In genomic region chrX:71994601-71995000, GRCh38 we compare ENCODE assay signal across 23 cellular contexts.
DNase-seq lines count a peak whose midpoint lies in the region; ATAC-seq and TF ChIP-seq lines count a peak whose summit lies in the region.
"Had no signal": no experiment of that assay in that cellular context is flagged by ENCODE, and none has a peak within 500 bp of the region (broad histone marks: within the 10 kb centered on the region; RNA-seq: fewer than 3 reads in every experiment).

No MANE protein-coding gene starts in this region.

- H3K27me3 Mint-ChIP-seq in central memory CD8-positive, alpha-beta T cell: no peaks in the 10 kb centered on the region
- no peaks in the 10 kb centered on the region for H3K27me3 Mint-ChIP-seq in glutamatergic neuron (ENCODE audit: unreplicated experiment)
- H3K27me3 Mint-ChIP-seq: CD4-positive, alpha-beta T cell had no signal

- H3K27me3 ChIP-seq in GM23248 (replicated peaks; ENCODE audit: insufficient read depth): no peaks in the 10 kb centered on the region
- H3K27me3 ChIP-seq in lung (ENCODE audit: control insufficient read depth, insufficient read depth): no peaks in the 10 kb centered on the region
- no peaks in the 10 kb centered on the region for H3K27me3 ChIP-seq in PC-9 (ENCODE audit: insufficient read depth, low read depth)

- H2AFZ ChIP-seq in GM23248 (no peak overlapping the region), PC-9 (no peak overlapping the region)

- H3K4me1 ChIP-seq in GM23248 (ENCODE audit: insufficient read depth) (no peaks in the 10 kb centered on the region; the same call in 1 of the 2 replicates), lung (ENCODE audit: control insufficient read depth in 2 of 2, insufficient read depth in 2 of 2, low read length in 2 of 2) (no peaks in the 10 kb centered on the region), PC-9 (replicated peaks; ENCODE audit: insufficient read depth) (no peaks in the 10 kb centered on the region)

- CTCF ChIA-PET in PC-9 (lab: Charles Lee): no interaction called here

- H3K4me2 ChIP-seq in GM23248 (ENCODE audit: unreplicated experiment) (no peak overlapping the region), PC-9 (no peak overlapping the region)
- H3K4me2 ChIP-seq: BLaER1 had no signal

- WGBS in GM23248 (ENCODE audit: low coverage in 1 of 2, low lambda C conversion rate in 2 of 2, missing lambda C conversion rate in 2 of 2), 2 experiments: 76% methylated on average over 2 of the region's 2 CpGs; no CpG with 5 or more reads in 1 of the 2 experiments
- whole genome bisulfite sequencing in lung, 2 donors: 74 to 100% methylated on average over 2 of the region's 2 CpGs

- H3K79me2 ChIP-seq in GM23248 (ENCODE audit: insufficient read depth) (no peaks in the 10 kb centered on the region), PC-9 (ENCODE audit: low read depth) (no peaks in the 10 kb centered on the region)

- H3K9ac ChIP-seq in GM23248: no peak overlapping the region
- H3K9ac ChIP-seq: BLaER1 had no signal

- H3F3A ChIP-seq in GM23248 (ENCODE audit: insufficient read depth) (no peaks in the 10 kb centered on the region), PC-9 (ENCODE audit: insufficient read depth, low read depth) (no peaks in the 10 kb centered on the region)

- in situ Hi-C loops in GM23248 (cut with MboI): no loop called here

- ATAC-seq in central memory CD8-positive, alpha-beta T cell (replicated peaks; ENCODE audit: extremely low read depth, poor library complexity, severe bottlenecking): no peak
- no peak for ATAC-seq in lung (ENCODE audit: insufficient read depth, low FRiP score)

- H3K27ac Mint-ChIP-seq in central memory CD8-positive, alpha-beta T cell (ENCODE audit: low read depth): peak overlapping the region; percentile 89
- no peak overlapping the region for H3K27ac Mint-ChIP-seq in glutamatergic neuron (ENCODE audit: unreplicated experiment)
- H3K27ac Mint-ChIP-seq: CD4-positive, alpha-beta T cell; HFFc6 had no signal

- no peaks in the 10 kb centered on the region for H3K9me3 Mint-ChIP-seq in central memory CD8-positive, alpha-beta T cell
- peaks cover 3% of the 10 kb centered on the region for H3K9me3 Mint-ChIP-seq in glutamatergic neuron (ENCODE audit: unreplicated experiment)
- H3K9me3 Mint-ChIP-seq: CD4-positive, alpha-beta T cell; HFFc6 had no signal

- peaks cover 4% of the 10 kb centered on the region for H3K36me3 Mint-ChIP-seq in central memory CD8-positive, alpha-beta T cell (ENCODE audit: insufficient read depth)
- H3K36me3 Mint-ChIP-seq in glutamatergic neuron (ENCODE audit: unreplicated experiment): no peaks in the 10 kb centered on the region

- peak; percentile 3 for DNase-seq in NK-92 treated with Interleukin-12 subunit alpha and Interleukin-12 subunit beta, amount 100 ng/mL, for 24 hours (lab: John Stamatoyannopoulos, UW)
- DNase-seq in NK-92 (lab: John Stamatoyannopoulos, UW; ENCODE audit: unreplicated experiment) (no peak), GM23248 (peak; percentile 47), lung (ENCODE audit: low spot score) (peak; percentile 23), glutamatergic neuron (no peak), NCI-H524 treated with DMSO at 0.1 percent for 48 hours (lab: John Stamatoyannopoulos, UW) (no peak), PC-9 (no peak)
- DNase-seq in central memory CD8-positive, alpha-beta T cell (ENCODE audit: low spot score in 2 of 2): no peak
- DNase-seq: ACHN; CD4-positive, alpha-beta T cell; DND-41; GDM1; H7; HFFc6; KBM-7; MM.1S; NCI-H1048; NCI-H1417 treated with DMSO at 0.1 percent for 48 hours; NCI-H187; OCI-M1; Right ventricle myocardium superior had no signal

- no peaks in the 10 kb centered on the region for H3K9me2 ChIP-seq in GM23248 (ENCODE audit: insufficient read depth)
- no peaks in the 10 kb centered on the region for H3K9me2 ChIP-seq in PC-9 (ENCODE audit: insufficient read depth)

- H3K4me3 ChIP-seq in GM23248: no peak overlapping the region
- no peak overlapping the region for H3K4me3 ChIP-seq in lung
- H3K4me3 ChIP-seq in PC-9: no peak overlapping the region
- H3K4me3 ChIP-seq: BLaER1 had no signal

- no peak overlapping the region for H3K4me3 Mint-ChIP-seq in central memory CD8-positive, alpha-beta T cell
- H3K4me3 Mint-ChIP-seq in glutamatergic neuron (ENCODE audit: unreplicated experiment): no peak overlapping the region
- H3K4me3 Mint-ChIP-seq: CD4-positive, alpha-beta T cell; HFFc6 had no signal

- H4K20me1 ChIP-seq in GM23248 (ENCODE audit: insufficient read depth) (no peaks in the 10 kb centered on the region), PC-9 (ENCODE audit: insufficient read depth) (no peaks in the 10 kb centered on the region)

- H3K27ac ChIP-seq in GM23248: no peak overlapping the region
- no peak overlapping the region for H3K27ac ChIP-seq in lung (ENCODE audit: low read depth in 1 of 2, low read length in 1 of 2)
- H3K27ac ChIP-seq in PC-9: no peak overlapping the region
- H3K27ac ChIP-seq: 22Rv1, BLaER1 had no signal

- H3K9me3 ChIP-seq in GM23248 (ENCODE audit: low read depth): no peaks in the 10 kb centered on the region
- no peaks in the 10 kb centered on the region for H3K9me3 ChIP-seq in lung (ENCODE audit: control insufficient read depth in 2 of 2, insufficient read depth in 1 of 2, low read length in 1 of 2)
- H3K9me3 ChIP-seq in PC-9 (ENCODE audit: insufficient read depth, low read depth): no peaks in the 10 kb centered on the region
- H3K9me3 ChIP-seq: BLaER1 had no signal

- intact Hi-C loops in PC-9 (cut with micrococcal nuclease; ENCODE audit: unreplicated experiment): loop anchor here (10.0 kb wide), 1 partner anchor 630 kb away; no protein-coding TSS in a partner anchor

- POLR2A ChIA-PET in PC-9 (lab: Charles Lee; ENCODE audit: unreplicated experiment): no interaction called here

- H3K36me3 ChIP-seq in GM23248 (ENCODE audit: low read depth): no peaks in the 10 kb centered on the region
- no peaks in the 10 kb centered on the region for H3K36me3 ChIP-seq in lung (ENCODE audit: control insufficient read depth in 2 of 2, insufficient read depth in 2 of 2, low read length in 2 of 2)
- no peaks in the 10 kb centered on the region for H3K36me3 ChIP-seq in PC-9 (ENCODE audit: low read depth)
- H3K36me3 ChIP-seq: BLaER1 had no signal

- H3K4me1 Mint-ChIP-seq in central memory CD8-positive, alpha-beta T cell: peaks cover 48% of the 10 kb centered on the region
- H3K4me1 Mint-ChIP-seq in glutamatergic neuron (ENCODE audit: low read depth, unreplicated experiment): no peaks in the 10 kb centered on the region

- BruUV-seq in PC-9 (replicated peaks; lab: Mats Ljungman, UMichigan): no TSS peak

- TF ChIP-seq CTCF in lung (IDR thresholded peaks at IDR 0.05; ENCODE audit: control extremely low read depth, extremely low read depth): no peak
- TF ChIP-seq CTCF in glutamatergic neuron (IDR thresholded peaks at IDR 0.05; ENCODE audit: partially characterized antibody, unreplicated experiment): no peak
- no peak for TF ChIP-seq CTCF in PC-9 (conservative IDR thresholded peaks at IDR 0.05)

Comparison
In these comparisons a context has a peak if more than half of its experiments do, and no peak if none do; other contexts are left out.
1. DNase-seq: peak in NK-92 treated with Interleukin-12 subunit alpha and Interleukin-12 subunit beta, amount 100 ng/mL, for 24 hours (single experiment), GM23248 (single experiment) and lung (single experiment); none in NK-92 (single experiment), central memory CD8-positive, alpha-beta T cell (0 of 2), glutamatergic neuron (single experiment), NCI-H524 treated with DMSO at 0.1 percent for 48 hours (single experiment) and PC-9 (0 of 2).